15 cellular contexts compared by ENCODE assay signal in the genomic region with DNA sequence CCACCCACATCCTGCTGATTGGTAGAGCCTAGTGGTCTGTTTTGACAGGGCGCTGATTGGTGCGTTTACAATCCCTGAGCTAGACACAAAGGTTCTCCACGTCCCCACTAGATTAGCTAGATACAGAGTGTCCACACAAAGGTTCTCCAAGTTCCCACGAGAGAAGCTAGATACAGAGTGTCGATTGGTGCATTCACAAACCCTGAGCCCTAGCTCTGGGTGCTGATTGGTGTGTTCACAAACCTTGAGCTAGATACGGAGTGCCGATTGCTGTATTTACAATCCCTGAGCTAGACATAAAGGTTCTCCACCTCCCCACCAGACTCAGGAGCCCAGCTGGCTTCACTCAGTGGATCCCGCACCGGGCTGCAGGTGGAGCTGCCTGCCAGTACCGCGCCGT. TPM values are rescaled to one million over a fixed set of nuclear protein-coding genes. Genes with fewer than 3 reads are reported as not detected.
"Had no signal": no experiment of that assay in that cellular context is flagged by ENCODE, and none has a peak within 500 bp of the region (broad histone marks: within the 10 kb centered on the region; RNA-seq: fewer than 3 reads in every experiment).

No MANE protein-coding gene starts in this region.

RNA-seq across cellular contexts. Expression of gene OR10D3, which starts 12.8 kb away (rescaled TPM):
- total RNA-seq: activated CD4-positive, alpha-beta memory T cell treated with anti-CD3 and anti-CD28 coated beads, Interleukin-2, amount 10 ng/mL, durations not matched to agents 7 days and 5 days; activated CD4-positive, alpha-beta T cell treated with anti-CD3 and anti-CD28 coated beads for 36 hours; activated CD4-positive, alpha-beta T cell treated with anti-CD3 and anti-CD28 coated beads, Interleukin-2, amount 10 ng/mL, durations not matched to agents 7 days and 5 days; activated CD8-positive, alpha-beta memory T cell treated with anti-CD3 and anti-CD28 coated beads, Interleukin-2, amount 10 ng/mL, durations not matched to agents 7 days and 5 days; activated CD8-positive, alpha-beta T cell treated with anti-CD3 and anti-CD28 coated beads, Interleukin-2, amount 10 ng/mL, durations not matched to agents 7 days and 5 days; activated naive CD8-positive, alpha-beta T cell treated with anti-CD3 and anti-CD28 coated beads, Interleukin-2, amount 10 ng/mL, durations not matched to agents 7 days and 5 days; activated T-helper 2 cell treated with anti-CD3 and anti-CD28 coated beads, Interferon-gamma antibody, Interleukin-2, Interleukin-4, amounts not matched to agents 10 μg/mL and 5 μg/mL and 100 μg/mL, durations not matched to agents 14 hours and 24 hours and 36 hours; ascending aorta; bronchial epithelial cell; cardiac muscle cell; chondrocyte; T-helper 17 cell; T-helper 2 cell treated with Interferon-gamma antibody and Interleukin-4, amounts not matched to agents 100 ng/mL and 5 ng/mL, for 36 hours; WTC11 had no signal
- polyA plus RNA-seq: adipose tissue, cardiac muscle cell had no signal
